1 cellular context compared by ENCODE assay signal in genomic region chr6:158571826-158572652, GRCh38.
TF ChIP-seq lines count a peak whose summit lies in the region.

No MANE protein-coding gene starts in this region.

TF ChIP-seq in GM12878, 131 proteins besides CTCF, POLR2A, EP300 and RAD21:
- TF ChIP-seq EED (IDR thresholded peaks at IDR 0.05; ENCODE audit: low read depth) (no peak), POU2F2 (IDR thresholded peaks at IDR 0.05; ENCODE audit: borderline replicate concordance, low read depth, low read length) (no peak), SPI1 (IDR thresholded peaks at IDR 0.05; ENCODE audit: borderline replicate concordance, insufficient read depth, low read depth, low read length) (no peak), HDGF (IDR thresholded peaks at IDR 0.05) (no peak), CREB1 (IDR thresholded peaks at IDR 0.05; ENCODE audit: low read depth) (no peak), STAT1 (conservative IDR thresholded peaks at IDR 0.05) (no peak), POLR2AphosphoS5 (IDR thresholded peaks at IDR 0.05; ENCODE audit: low read length) (no peak), BCL11A (IDR thresholded peaks at IDR 0.05; ENCODE audit: low read depth, low read length) (no peak), SMAD5 (IDR thresholded peaks at IDR 0.05; ENCODE audit: low read depth) (no peak), PAX5 (IDR thresholded peaks at IDR 0.05; ENCODE audit: borderline replicate concordance, low read depth, low read length) (no peak), CBX5 (IDR thresholded peaks at IDR 0.05; ENCODE audit: low read depth) (no peak), TCF3 (IDR thresholded peaks at IDR 0.05; ENCODE audit: borderline replicate concordance, insufficient read depth, low read depth, low read length) (no peak), ZNF24 (IDR thresholded peaks at IDR 0.05) (no peak), FOXM1 (IDR thresholded peaks at IDR 0.05; ENCODE audit: low read depth, low read length) (no peak), SMARCA5 (IDR thresholded peaks at IDR 0.05) (no peak), TARDBP (IDR thresholded peaks at IDR 0.05; ENCODE audit: borderline replicate concordance) (no peak), ASH2L (IDR thresholded peaks at IDR 0.05; ENCODE audit: borderline replicate concordance, low read depth) (no peak), STAT3 (IDR thresholded peaks at IDR 0.05; ENCODE audit: low read depth, low read length) (no peak)
- TF ChIP-seq, protein P1, sequence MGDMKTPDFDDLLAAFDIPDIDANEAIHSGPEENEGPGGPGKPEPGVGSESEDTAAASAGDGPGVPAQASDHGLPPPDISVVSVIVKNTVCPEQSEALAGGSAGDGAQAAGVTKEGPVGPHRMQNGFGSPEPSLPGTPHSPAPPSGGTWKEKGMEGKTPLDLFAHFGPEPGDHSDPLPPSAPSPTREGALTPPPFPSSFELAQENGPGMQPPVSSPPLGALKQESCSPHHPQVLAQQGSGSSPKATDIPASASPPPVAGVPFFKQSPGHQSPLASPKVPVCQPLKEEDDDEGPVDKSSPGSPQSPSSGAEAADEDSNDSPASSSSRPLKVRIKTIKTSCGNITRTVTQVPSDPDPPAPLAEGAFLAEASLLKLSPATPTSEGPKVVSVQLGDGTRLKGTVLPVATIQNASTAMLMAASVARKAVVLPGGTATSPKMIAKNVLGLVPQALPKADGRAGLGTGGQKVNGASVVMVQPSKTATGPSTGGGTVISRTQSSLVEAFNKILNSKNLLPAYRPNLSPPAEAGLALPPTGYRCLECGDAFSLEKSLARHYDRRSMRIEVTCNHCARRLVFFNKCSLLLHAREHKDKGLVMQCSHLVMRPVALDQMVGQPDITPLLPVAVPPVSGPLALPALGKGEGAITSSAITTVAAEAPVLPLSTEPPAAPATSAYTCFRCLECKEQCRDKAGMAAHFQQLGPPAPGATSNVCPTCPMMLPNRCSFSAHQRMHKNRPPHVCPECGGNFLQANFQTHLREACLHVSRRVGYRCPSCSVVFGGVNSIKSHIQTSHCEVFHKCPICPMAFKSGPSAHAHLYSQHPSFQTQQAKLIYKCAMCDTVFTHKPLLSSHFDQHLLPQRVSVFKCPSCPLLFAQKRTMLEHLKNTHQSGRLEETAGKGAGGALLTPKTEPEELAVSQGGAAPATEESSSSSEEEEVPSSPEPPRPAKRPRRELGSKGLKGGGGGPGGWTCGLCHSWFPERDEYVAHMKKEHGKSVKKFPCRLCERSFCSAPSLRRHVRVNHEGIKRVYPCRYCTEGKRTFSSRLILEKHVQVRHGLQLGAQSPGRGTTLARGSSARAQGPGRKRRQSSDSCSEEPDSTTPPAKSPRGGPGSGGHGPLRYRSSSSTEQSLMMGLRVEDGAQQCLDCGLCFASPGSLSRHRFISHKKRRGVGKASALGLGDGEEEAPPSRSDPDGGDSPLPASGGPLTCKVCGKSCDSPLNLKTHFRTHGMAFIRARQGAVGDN (IDR thresholded peaks at IDR 0.05), result no peak
- TF ChIP-seq, protein P2, sequence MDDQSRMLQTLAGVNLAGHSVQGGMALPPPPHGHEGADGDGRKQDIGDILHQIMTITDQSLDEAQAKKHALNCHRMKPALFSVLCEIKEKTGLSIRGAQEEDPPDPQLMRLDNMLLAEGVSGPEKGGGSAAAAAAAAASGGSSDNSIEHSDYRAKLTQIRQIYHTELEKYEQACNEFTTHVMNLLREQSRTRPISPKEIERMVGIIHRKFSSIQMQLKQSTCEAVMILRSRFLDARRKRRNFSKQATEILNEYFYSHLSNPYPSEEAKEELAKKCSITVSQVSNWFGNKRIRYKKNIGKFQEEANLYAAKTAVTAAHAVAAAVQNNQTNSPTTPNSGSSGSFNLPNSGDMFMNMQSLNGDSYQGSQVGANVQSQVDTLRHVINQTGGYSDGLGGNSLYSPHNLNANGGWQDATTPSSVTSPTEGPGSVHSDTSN (IDR thresholded peaks at IDR 0.05; ENCODE audit: insufficient replicate concordance, low read depth, low read length), result no peak
